30 cellular contexts compared by ENCODE assay signal in the genomic region with DNA sequence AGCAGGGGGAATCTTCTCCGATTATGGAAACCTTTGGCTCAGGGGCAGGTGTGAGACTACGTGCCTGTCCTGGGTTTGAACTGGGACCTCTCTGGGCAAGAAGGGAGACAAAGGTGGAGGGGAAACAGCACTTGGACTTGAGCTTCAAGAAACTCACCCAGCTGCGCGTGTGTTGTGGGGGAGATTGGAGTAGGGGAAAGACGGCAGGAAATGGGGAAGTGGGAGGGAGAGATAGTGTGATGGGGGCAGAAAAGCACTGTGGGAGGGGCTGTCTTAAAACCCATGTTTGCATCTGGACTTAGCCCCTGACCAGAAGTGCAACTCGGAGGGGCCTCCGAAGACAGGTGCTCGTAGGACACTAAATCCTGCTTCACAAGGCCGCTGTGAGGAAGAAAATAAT.
DNase-seq lines count a peak whose midpoint lies in the region; ATAC-seq, FAIRE-seq and TF ChIP-seq lines count a peak whose summit lies in the region.
"Had no signal": no experiment of that assay in that cellular context is flagged by ENCODE, and none has a peak within 500 bp of the region (broad histone marks: within the 10 kb centered on the region; RNA-seq: fewer than 3 reads in every experiment).

No MANE protein-coding gene starts in this region.

- no TSS peak for BruUV-seq in K562 (replicated peaks; lab: Mats Ljungman, UMichigan)

- FAIRE-seq in K562 (lab: Jason Lieb, UNC) = peak; percentile 74
- FAIRE-seq: kidney had no signal

- ATAC-seq in K562 = peak; percentile 82
- ATAC-seq in stimulated activated effector memory CD8-positive, alpha-beta T cell treated with anti-CD3 and anti-CD28 coated beads, Interleukin-12 subunit alpha, Interleukin-12 subunit beta, amount 100 ng/mL, for 72 hours = no peak
- no peak for ATAC-seq in left lung
- ATAC-seq: activated CD8-positive, alpha-beta memory T cell treated with anti-CD3 and anti-CD28 coated beads, Interleukin-2, amount 10 ng/mL, durations not matched to agents 7 days and 5 days; activated T-cell treated with anti-CD3 and anti-CD28 coated beads, Interleukin-2, amount 50 U/mL, for 4 hours; effector memory CD8-positive, alpha-beta T cell; Panc1 had no signal

- POLR2A ChIA-PET in K562 (lab: Yijun Ruan, JAX) = interaction anchor here (1.5 kb wide), 1 partner anchor 9 kb away, joined by 4 read pairs; no protein-coding TSS in a partner anchor

- TF ChIP-seq RAD21 in K562 (CRISPR knock-in tag; conservative IDR thresholded peaks at IDR 0.05 in 1 of 2, IDR thresholded peaks at IDR 0.05 in 1 of 2) = no peak

- H3K4me3 Mint-ChIP-seq in stimulated activated effector memory CD8-positive, alpha-beta T cell treated with anti-CD3 and anti-CD28 coated beads, Interleukin-12 subunit alpha, Interleukin-12 subunit beta, amount 100 ng/mL, for 72 hours = no peak overlapping the region
- H3K4me3 Mint-ChIP-seq: activated CD8-positive, alpha-beta memory T cell treated with anti-CD3 and anti-CD28 coated beads, Interleukin-2, amount 10 ng/mL, durations not matched to agents 7 days and 5 days; activated naive CD8-positive, alpha-beta T cell treated with anti-CD3 and anti-CD28 coated beads, Interleukin-2, amount 10 ng/mL, durations not matched to agents 7 days and 5 days; activated T-cell treated with anti-CD3 and anti-CD28 coated beads, Interleukin-2, amount 50 U/mL, for 4 hours; effector memory CD8-positive, alpha-beta T cell had no signal

- peak; percentile 63 for DNase-seq in OCI-M1 (lab: John Stamatoyannopoulos, UW)
- peak in 2 of 4 experiments; percentile 72 to 80 for DNase-seq in K562 (ENCODE audit: extremely low read depth in 1 of 4, low spot score in 3 of 4)
- DNase-seq in stimulated activated effector memory CD8-positive, alpha-beta T cell treated with anti-CD3 and anti-CD28 coated beads, Interleukin-12 subunit alpha, Interleukin-12 subunit beta, amount 100 ng/mL, for 72 hours (ENCODE audit: low spot score in 2 of 2) = no peak
- DNase-seq in left lung = no peak
- no peak for DNase-seq in NCI-H1436 treated with DMSO at 0.1 percent for 48 hours (lab: John Stamatoyannopoulos, UW)
- DNase-seq in substantia nigra (lab: John Stamatoyannopoulos, UW) = no peak
- DNase-seq: activated CD4-positive, CD25-positive, alpha-beta regulatory T cell; activated CD8-positive, alpha-beta memory T cell treated with anti-CD3 and anti-CD28 coated beads, Interleukin-2, amount 10 ng/mL, durations not matched to agents 7 days and 5 days; activated gamma-delta T cell; activated naive CD8-positive, alpha-beta T cell treated with anti-CD3 and anti-CD28 coated beads, Interleukin-2, amount 10 ng/mL, durations not matched to agents 7 days and 5 days; activated T-cell treated with anti-CD3 and anti-CD28 coated beads, Interleukin-2, amount 50 U/mL, for 4 hours; C1 segment of cervical spinal cord; colonic mucosa; DMS53; effector memory CD8-positive, alpha-beta T cell; erythroblast; glutamatergic neuron; kidney; NCI-H1105 treated with DMSO at 0.1 percent for 48 hours; NCI-H1930; NK-92 treated with Interleukin-12 subunit alpha and Interleukin-12 subunit beta, amount 100 ng/mL, for 24 hours; occipital lobe; SHP77 treated with DMSO at 0.1 percent for 48 hours; sigmoid colon; stimulated activated CD4-positive, alpha-beta T cell treated with anti-CD3 and anti-CD28 coated beads, Interleukin-12 subunit alpha, Interleukin-12 subunit beta, amount 100 ng/mL, for 4 hours; stimulated activated CD4-positive, alpha-beta T cell treated with anti-CD3 and anti-CD28 coated beads, Interleukin-4, amount 100 ng/mL, for 1 hour; transverse colon had no signal

- peak overlapping the region; percentile 35 for H2AFZ ChIP-seq in K562 (ENCODE audit: low read depth, low read length)

- peak overlapping the region; percentile 35 for H3K4me2 ChIP-seq in K562 (ENCODE audit: insufficient read depth, low read length)

- TF ChIP-seq POLR2A in K562 (conservative IDR thresholded peaks at IDR 0.05) = no peak

- H3K79me2 ChIP-seq in K562 (ENCODE audit: control insufficient read depth, insufficient read depth, low read length) = no peaks in the 10 kb centered on the region

- no peaks in the 10 kb centered on the region for H3K9me3 ChIP-seq in HUES48 (ENCODE audit: control insufficient read depth, insufficient read depth, low read length)
- H3K9me3 ChIP-seq in K562 (replicated peaks; ENCODE audit: control insufficient read depth, insufficient read depth, low read depth, low read length) = peaks cover 8% of the 10 kb centered on the region
- peaks cover 0 to 5% of the 10 kb centered on the region in 2 donors for H3K9me3 ChIP-seq in left lung
- H3K9me3 ChIP-seq: colonic mucosa, transverse colon had no signal

- H3K4me1 Mint-ChIP-seq in stimulated activated effector memory CD8-positive, alpha-beta T cell treated with anti-CD3 and anti-CD28 coated beads, Interleukin-12 subunit alpha, Interleukin-12 subunit beta, amount 100 ng/mL, for 72 hours = peaks cover 8% of the 10 kb centered on the region

- no peaks in the 10 kb centered on the region for H3K9me1 ChIP-seq in K562 (ENCODE audit: control insufficient read depth, insufficient read depth, low read length)

- H3K27ac ChIP-seq in HUES48 (ENCODE audit: low read depth, low read length) (peak overlapping the region; percentile 41), K562 (ENCODE audit: extremely low read depth, low read depth, low read length) (peak overlapping the region; percentile 4; the same call in 1 of the 3 replicates), left lung (no peak overlapping the region), substantia nigra (ENCODE audit: low read depth, low read length, poor library complexity, severe bottlenecking) (no peak overlapping the region)
- H3K27ac ChIP-seq: ascending aorta, colonic mucosa, sigmoid colon, transverse colon had no signal

- H3K27me3 ChIP-seq in HUES48 (ENCODE audit: control insufficient read depth, insufficient read depth, low read length) = no peaks in the 10 kb centered on the region
- H3K27me3 ChIP-seq in K562 (ENCODE audit: control insufficient read depth in 2 of 2, insufficient read depth in 2 of 2, low read length in 2 of 2) = no peaks in the 10 kb centered on the region
- no peaks in the 10 kb centered on the region for H3K27me3 ChIP-seq in left lung
- H3K27me3 ChIP-seq: ascending aorta, colonic mucosa, sigmoid colon, transverse colon had no signal

- no peak overlapping the region for H3K4me3 ChIP-seq in HUES48 (ENCODE audit: low read depth, low read length)
- H3K4me3 ChIP-seq in K562 = no peak overlapping the region
- no peak overlapping the region for H3K4me3 ChIP-seq in left lung
- H3K4me3 ChIP-seq: ascending aorta, colonic mucosa, sigmoid colon, transverse colon had no signal

- in situ Hi-C loops in K562 (cut with MboI) = loop anchor here (25.0 kb wide), 1 partner anchor 1006 kb away; a partner anchor contains a TSS

- no peaks in the 10 kb centered on the region for H3K36me3 Mint-ChIP-seq in stimulated activated effector memory CD8-positive, alpha-beta T cell treated with anti-CD3 and anti-CD28 coated beads, Interleukin-12 subunit alpha, Interleukin-12 subunit beta, amount 100 ng/mL, for 72 hours
- H3K36me3 Mint-ChIP-seq: activated naive CD8-positive, alpha-beta T cell treated with anti-CD3 and anti-CD28 coated beads, Interleukin-2, amount 10 ng/mL, durations not matched to agents 7 days and 5 days had no signal

- H3K9ac ChIP-seq in HUES48 (ENCODE audit: low read depth, low read length) (no peak overlapping the region), K562 (ENCODE audit: insufficient read depth in 1 of 2, low read depth in 2 of 2, low read length in 2 of 2) (peak overlapping the region in 1 of 2 experiments; percentile 61; a peak in 1 of 4 replicates)

- peaks cover 5% of the 10 kb centered on the region for H3K9me3 Mint-ChIP-seq in stimulated activated effector memory CD8-positive, alpha-beta T cell treated with anti-CD3 and anti-CD28 coated beads, Interleukin-12 subunit alpha, Interleukin-12 subunit beta, amount 100 ng/mL, for 72 hours
- H3K9me3 Mint-ChIP-seq: effector memory CD8-positive, alpha-beta T cell had no signal

- WGBS in K562 (ENCODE audit: insufficient coverage, low coverage, missing lambda C conversion rate) = 15% methylated on average over 9 of the region's 9 CpGs

- intact Hi-C loops in K562 (cut with micrococcal nuclease) = no loop called here
- intact Hi-C loops in left lung (cut with DNase I) = no loop called here

- H3K4me1 ChIP-seq in HUES48 (ENCODE audit: control insufficient read depth, insufficient read depth, low read length) (peaks cover 5% of the 10 kb centered on the region), K562 (replicated peaks in 1 of 2; ENCODE audit: control insufficient read depth in 2 of 2, insufficient read depth in 2 of 2, low read length in 2 of 2) (peaks cover 8 to 12% of the 10 kb centered on the region in 2 experiments; a peak in 4 of 5 replicates), left lung (peaks cover 0 to 39% of the 10 kb centered on the region in 2 donors)
- H3K4me1 ChIP-seq: colonic mucosa, sigmoid colon, transverse colon had no signal

- no peaks in the 10 kb centered on the region for H4K20me1 ChIP-seq in K562 (replicated peaks; ENCODE audit: control insufficient read depth, insufficient read depth, low read length)

- TF ChIP-seq EP300 in K562 (IDR thresholded peaks at IDR 0.05; ENCODE audit: low read length) = peak; percentile 58; the same call in 1 of the 2 replicates

- CTCF ChIA-PET in K562 (lab: Yijun Ruan, JAX; ENCODE audit: low intra/inter-chr PET ratio) = no interaction called here

- peaks cover 37% of the 10 kb centered on the region for H3K36me3 ChIP-seq in HUES48 (ENCODE audit: control insufficient read depth, insufficient read depth, low read length)
- no peaks in the 10 kb centered on the region for H3K36me3 ChIP-seq in K562 (ENCODE audit: control insufficient read depth, insufficient read depth, low read length)
- H3K36me3 ChIP-seq in left lung = no peaks in the 10 kb centered on the region
- H3K36me3 ChIP-seq: ascending aorta, colonic mucosa, sigmoid colon, transverse colon had no signal

- peak overlapping the region; percentile 1 for H3K27ac Mint-ChIP-seq in stimulated activated effector memory CD8-positive, alpha-beta T cell treated with anti-CD3 and anti-CD28 coated beads, Interleukin-12 subunit alpha, Interleukin-12 subunit beta, amount 100 ng/mL, for 72 hours
- H3K27ac Mint-ChIP-seq: activated CD8-positive, alpha-beta memory T cell treated with anti-CD3 and anti-CD28 coated beads, Interleukin-2, amount 10 ng/mL, durations not matched to agents 7 days and 5 days; activated naive CD8-positive, alpha-beta T cell treated with anti-CD3 and anti-CD28 coated beads, Interleukin-2, amount 10 ng/mL, durations not matched to agents 7 days and 5 days; effector memory CD8-positive, alpha-beta T cell had no signal

- TF ChIP-seq CTCF in K562 (IDR thresholded peaks at IDR 0.05 in 2 of 3, conservative IDR thresholded peaks at IDR 0.05 in 1 of 3; ENCODE audit: insufficient read depth in 2 of 3, low read depth in 1 of 3, low read length in 3 of 3) = no peak
- no peak for TF ChIP-seq CTCF in left lung (IDR thresholded peaks at IDR 0.05)

Comparison
In these comparisons a context has a peak if more than half of its experiments do, and no peak if none do; other contexts are left out.
1. H3K27ac ChIP-seq: peak in HUES48 (single experiment) and K562 (single experiment); none in left lung (0 of 2) and substantia nigra (single experiment).